In the genomic region with DNA sequence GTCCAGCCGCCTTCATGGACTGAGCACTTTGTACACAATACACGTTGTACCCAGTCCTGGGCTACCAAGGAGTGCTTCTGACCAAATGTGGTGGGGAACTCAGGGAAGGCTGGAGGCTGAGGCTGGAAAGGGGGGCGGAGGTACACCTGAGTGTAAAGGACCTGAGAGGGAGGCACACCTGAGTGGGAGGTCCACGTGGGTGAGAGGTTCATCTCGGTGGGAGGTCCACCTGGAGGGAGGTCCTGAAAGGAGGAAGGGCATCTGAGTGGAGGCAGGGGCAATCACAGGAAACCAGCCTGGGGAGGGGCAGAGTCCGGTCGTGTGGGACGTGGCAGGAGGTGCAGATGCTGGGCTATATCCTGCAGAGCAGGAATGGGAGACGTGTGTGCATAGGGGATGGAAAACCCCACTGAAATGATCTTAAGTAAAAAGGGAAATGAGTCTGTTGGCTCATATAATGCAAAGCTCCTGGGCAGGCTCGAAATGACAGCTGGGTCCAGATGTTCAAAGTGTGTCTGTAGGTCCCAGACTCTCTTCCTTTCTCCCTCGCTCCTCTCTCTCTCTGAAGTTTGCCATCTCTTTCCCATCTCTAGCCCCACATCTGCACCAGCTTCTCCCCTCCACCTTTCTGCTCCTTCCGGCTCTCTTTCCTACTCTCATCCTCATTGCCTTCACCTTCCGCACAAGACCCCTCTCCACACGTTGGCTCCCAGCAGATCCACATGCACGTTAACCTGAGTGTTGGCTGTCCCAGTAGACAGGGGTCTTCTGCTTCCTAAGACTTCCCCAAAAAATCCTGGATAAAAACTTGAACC, we compare ENCODE assay signal across 19 cellular contexts.
DNase-seq lines count a peak whose midpoint lies in the region; ATAC-seq and TF ChIP-seq lines count a peak whose summit lies in the region.
"Had no signal": no experiment of that assay in that cellular context is flagged by ENCODE, and none has a peak within 500 bp of the region (broad histone marks: within the 10 kb centered on the region; RNA-seq: fewer than 3 reads in every experiment).

No MANE protein-coding gene starts in this region.

- peak overlapping the region in 1 of 2 experiments; percentile 1 for H3K18ac ChIP-seq in mesenchymal stem cell (ENCODE audit: low read depth in 1 of 2, low read length in 2 of 2)

- H3K27me3 ChIP-seq in BLaER1 (no peaks in the 10 kb centered on the region), duodenal mucosa (ENCODE audit: control insufficient read depth in 1 of 2, insufficient read depth in 2 of 2, low read length in 2 of 2) (no peaks in the 10 kb centered on the region), mesenchymal stem cell (ENCODE audit: control insufficient read depth in 1 of 2, insufficient read depth in 1 of 2, low read length in 2 of 2) (peaks cover 0 to 16% of the 10 kb centered on the region in 2 experiments), thyroid gland (no peaks in the 10 kb centered on the region), psoas muscle (ENCODE audit: insufficient read depth in 3 of 3, low read length in 2 of 3) (peaks cover 0 to 45% (median 7%) of the 10 kb centered on the region in 3 donors)
- H3K27me3 ChIP-seq: brain microvascular endothelial cell had no signal

- H2BK120ac ChIP-seq in mesenchymal stem cell (ENCODE audit: low read depth, low read length) = no peak overlapping the region

- H3K9ac ChIP-seq in BLaER1 = peak overlapping the region; percentile 71
- no peak overlapping the region for H3K9ac ChIP-seq in duodenal mucosa (ENCODE audit: low read depth in 1 of 2, low read length in 2 of 2)
- no peak overlapping the region for H3K9ac ChIP-seq in mesenchymal stem cell (ENCODE audit: low read length)

- WGBS in mesenchymal stem cell = 58% methylated on average over 15 of the region's 15 CpGs
- 69 to 70% methylated on average over 15 of the region's 15 CpGs for WGBS in thyroid gland, 2 donors
- 64 to 73% (median 73%) methylated on average over 15 of the region's 15 CpGs for WGBS in psoas muscle, 3 donors

- H2AFZ ChIP-seq in mesenchymal stem cell (ENCODE audit: low read depth, low read length) = no peak overlapping the region

- H3K4ac ChIP-seq in mesenchymal stem cell (ENCODE audit: low read depth in 1 of 2, low read length in 2 of 2) = no peak overlapping the region

- H3K4me2 ChIP-seq in BLaER1 = peak overlapping the region; percentile 95
- no peak overlapping the region for H3K4me2 ChIP-seq in mesenchymal stem cell (ENCODE audit: low read length, poor library complexity, severe bottlenecking)

- peak overlapping the region; percentile 40 for H4K8ac ChIP-seq in mesenchymal stem cell (ENCODE audit: low read length)

- no peak overlapping the region for H3K14ac ChIP-seq in mesenchymal stem cell (ENCODE audit: low read length in 2 of 2)

- no peak overlapping the region for H2BK5ac ChIP-seq in mesenchymal stem cell (ENCODE audit: low read depth, low read length, poor library complexity, severe bottlenecking)

- peak overlapping the region; percentile 94 for H3K27ac ChIP-seq in BLaER1
- peak overlapping the region; percentile 10 for H3K27ac ChIP-seq in duodenal mucosa (ENCODE audit: low read depth, low read length)
- H3K27ac ChIP-seq in mesenchymal stem cell (ENCODE audit: low read length, poor library complexity, severe bottlenecking) = no peak overlapping the region
- H3K27ac ChIP-seq in thyroid gland = no peak overlapping the region
- H3K27ac ChIP-seq in psoas muscle = no peak overlapping the region

- peak; percentile 85 for DNase-seq in mesenchymal stem cell
- no peak for DNase-seq in thyroid gland
- DNase-seq in psoas muscle = no peak
- no peak for DNase-seq in NCI-H1105 treated with DMSO at 0.1 percent for 48 hours (lab: John Stamatoyannopoulos, UW)
- DNase-seq: activated CD4-positive, alpha-beta T cell treated with anti-CD3 and anti-CD28 coated beads, Interleukin-2, amount 10 ng/mL, durations not matched to agents 24 days and 14 days; activated T-cell treated with anti-CD3 and anti-CD28 coated beads for 4 hours; COR-L47; effector CD8-positive, alpha-beta T cell; KBM-7; natural killer cell; NCI-H1092; NCI-H2107; NCI-H69; stomach had no signal

- H4K91ac ChIP-seq in mesenchymal stem cell (ENCODE audit: low read length) = peak overlapping the region; percentile 8

- no peak for TF ChIP-seq POLR2A in thyroid gland (IDR thresholded peaks at IDR 0.05)

- ATAC-seq in HG02870 (IDR thresholded peaks at IDR 0.05; ENCODE audit: unreplicated experiment) = peak; percentile 73
- ATAC-seq in psoas muscle = no peak
- ATAC-seq in GM18517 (IDR thresholded peaks at IDR 0.05; ENCODE audit: unreplicated experiment) = no peak

- H3K79me1 ChIP-seq in mesenchymal stem cell (replicated peaks; ENCODE audit: low read length, poor library complexity, severe bottlenecking) = peaks cover 3% of the 10 kb centered on the region

- TF ChIP-seq CTCF in thyroid gland (IDR thresholded peaks at IDR 0.05) = no peak
- no peak for TF ChIP-seq CTCF in psoas muscle (IDR thresholded peaks at IDR 0.05)

- H3K36me3 ChIP-seq in BLaER1 (no peaks in the 10 kb centered on the region), duodenal mucosa (ENCODE audit: control insufficient read depth in 1 of 2, insufficient read depth in 2 of 2, low read length in 2 of 2) (no peaks in the 10 kb centered on the region), mesenchymal stem cell (ENCODE audit: control insufficient read depth in 1 of 2, insufficient read depth in 2 of 2, low read depth in 1 of 2, low read length in 2 of 2) (peaks cover 0 to 12% of the 10 kb centered on the region in 2 experiments), thyroid gland (no peaks in the 10 kb centered on the region), psoas muscle (ENCODE audit: insufficient read depth in 1 of 2, low read depth in 1 of 2) (no peaks in the 10 kb centered on the region)
- H3K36me3 ChIP-seq: brain microvascular endothelial cell, stomach had no signal

- H2BK12ac ChIP-seq in mesenchymal stem cell (ENCODE audit: low read length in 2 of 2) = peak overlapping the region in 1 of 2 experiments; percentile 3

- peak overlapping the region; percentile 55 for H3K4me3 ChIP-seq in BLaER1
- no peak overlapping the region for H3K4me3 ChIP-seq in duodenal mucosa (ENCODE audit: low read depth in 1 of 2, low read length in 2 of 2)
- no peak overlapping the region for H3K4me3 ChIP-seq in mesenchymal stem cell (ENCODE audit: insufficient read depth in 1 of 2, low read depth in 1 of 2, low read length in 2 of 2)
- H3K4me3 ChIP-seq in thyroid gland (replicated peaks in 1 of 3) = no peak overlapping the region
- no peak overlapping the region for H3K4me3 ChIP-seq in psoas muscle
- H3K4me3 ChIP-seq: stomach had no signal

- H2BK15ac ChIP-seq in mesenchymal stem cell (ENCODE audit: low read depth, poor library complexity, severe bottlenecking) = no peak overlapping the region

- H3K4me1 ChIP-seq in BLaER1 (peaks cover 100% of the 10 kb centered on the region), duodenal mucosa (ENCODE audit: control insufficient read depth in 1 of 2, insufficient read depth in 2 of 2, low read length in 2 of 2) (peaks cover 0 to 15% of the 10 kb centered on the region in 2 donors), mesenchymal stem cell (ENCODE audit: control insufficient read depth, insufficient read depth, low read depth, low read length) (peaks cover 28% of the 10 kb centered on the region), thyroid gland (no peaks in the 10 kb centered on the region), psoas muscle (peaks cover 5% of the 10 kb centered on the region)

- H4K20me1 ChIP-seq in BLaER1 = no peaks in the 10 kb centered on the region

- intact Hi-C loops in thyroid gland (cut with DNase I) = no loop called here
- intact Hi-C loops in psoas muscle (cut with DNase I) = loop anchor here in 1 of 2 donors (5.0 kb wide), 2 partner anchors 136 to 211 kb away; partner anchors contain the start of gene PXDN

- H3K9me3 ChIP-seq in BLaER1 = no peaks in the 10 kb centered on the region
- H3K9me3 ChIP-seq in duodenal mucosa (ENCODE audit: control insufficient read depth in 1 of 2, low read length in 2 of 2) = no peaks in the 10 kb centered on the region
- no peaks in the 10 kb centered on the region for H3K9me3 ChIP-seq in mesenchymal stem cell (ENCODE audit: control insufficient read depth, low read length)
- no peaks in the 10 kb centered on the region for H3K9me3 ChIP-seq in thyroid gland
- no peaks in the 10 kb centered on the region for H3K9me3 ChIP-seq in psoas muscle
- H3K9me3 ChIP-seq: stomach had no signal

- H3K23ac ChIP-seq in mesenchymal stem cell (ENCODE audit: low read length in 2 of 2) = no peak overlapping the region

- H2AK5ac ChIP-seq in mesenchymal stem cell (ENCODE audit: low read length, severe bottlenecking) = no peak overlapping the region

Comparison
In these comparisons a context has a peak if more than half of its experiments do, and no peak if none do; other contexts are left out.
1. H3K27ac ChIP-seq: peak in BLaER1 (single experiment) and duodenal mucosa (single experiment); none in mesenchymal stem cell (single experiment), thyroid gland (0 of 3) and psoas muscle (single experiment).